31 cellular contexts compared by ENCODE assay signal in the genomic region with DNA sequence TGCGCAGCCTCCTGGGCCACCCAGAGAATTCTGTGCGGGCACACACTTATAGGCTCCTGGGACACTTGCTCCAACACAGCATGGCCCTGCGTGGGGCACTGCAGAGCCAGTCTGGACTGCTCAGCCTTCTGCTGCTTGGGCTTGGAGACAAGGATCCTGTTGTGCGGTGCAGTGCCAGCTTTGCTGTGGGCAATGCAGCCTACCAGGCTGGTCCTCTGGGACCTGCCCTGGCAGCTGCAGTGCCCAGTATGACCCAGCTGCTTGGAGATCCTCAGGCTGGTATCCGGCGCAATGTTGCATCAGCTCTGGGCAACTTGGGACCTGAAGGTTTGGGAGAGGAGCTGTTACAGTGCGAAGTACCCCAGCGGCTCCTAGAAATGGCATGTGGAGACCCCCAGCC.
"Had no signal": no experiment of that assay in that cellular context is flagged by ENCODE, and none has a peak within 500 bp of the region (broad histone marks: within the 10 kb centered on the region; RNA-seq: fewer than 3 reads in every experiment).

No MANE protein-coding gene starts in this region.

- H3K4me2 ChIP-seq: KMS-11 had no signal

- H3K9me3 ChIP-seq: ascending aorta, body of pancreas, MG63, SJCRH30 had no signal

- ATAC-seq: activated CD8-positive, alpha-beta memory T cell treated with anti-CD3 and anti-CD28 coated beads, Interleukin-2, amount 10 ng/mL, durations not matched to agents 7 days and 5 days; body of pancreas; Panc1; SK-N-SH treated with all-trans-retinoic acid at 6 μM for 48 hours; WTC11 had no signal

- H3K4me3 ChIP-seq: ascending aorta, body of pancreas, MG63, SJCRH30 had no signal

- H3K4me1 ChIP-seq: ascending aorta, body of pancreas, SJCRH30 had no signal

- H3K27me3 ChIP-seq: ascending aorta, body of pancreas, MG63, SJCRH30 had no signal

- H3K27ac ChIP-seq: ascending aorta, body of pancreas, KMS-11, SJCRH30 had no signal

- H3K9ac ChIP-seq: KMS-11 had no signal

- DNase-seq: activated CD4-positive, alpha-beta T cell treated with anti-CD3 and anti-CD28 coated beads for 48 hours; activated CD4-positive, alpha-beta T cell treated with anti-CD3 and anti-CD28 coated beads, Interleukin-2, amount 50 U/mL, for 4 hours; activated CD4-positive, CD25-positive, alpha-beta regulatory T cell treated with anti-CD3 and anti-CD28 coated beads, Interleukin-2, amount 50 U/mL, for 72 hours; activated CD8-positive, alpha-beta memory T cell treated with anti-CD3 and anti-CD28 coated beads, Interleukin-2, amount 10 ng/mL, durations not matched to agents 7 days and 5 days; activated effector memory CD4-positive, alpha-beta T cell treated with Interleukin-2 at 50 U/mL for 16 hours; activated naive CD4-positive, alpha-beta T cell; activated T-cell treated with anti-CD3 and anti-CD28 coated beads, Interleukin-2, amount 50 U/mL, for 24 hours; amniotic stem cell; body of pancreas; central memory CD4-positive, alpha-beta T cell; MG63; MV-4-11; NCI-H1092 treated with DMSO at 0.1 percent for 48 hours; NCI-H1417 treated with DMSO at 0.1 percent for 48 hours; NCI-H1694; NCI-H2029; NCI-H2107; NCI-H2171 treated with DMSO at 0.1 percent for 48 hours; NCI-H226; NCI-H526; NCI-H774; OCI-M1; Right ventricle myocardium superior; RPMI8226; SJCRH30; T-helper 9 cell had no signal
